ENCODE assay signal across 9 cellular contexts in the genomic region with DNA sequence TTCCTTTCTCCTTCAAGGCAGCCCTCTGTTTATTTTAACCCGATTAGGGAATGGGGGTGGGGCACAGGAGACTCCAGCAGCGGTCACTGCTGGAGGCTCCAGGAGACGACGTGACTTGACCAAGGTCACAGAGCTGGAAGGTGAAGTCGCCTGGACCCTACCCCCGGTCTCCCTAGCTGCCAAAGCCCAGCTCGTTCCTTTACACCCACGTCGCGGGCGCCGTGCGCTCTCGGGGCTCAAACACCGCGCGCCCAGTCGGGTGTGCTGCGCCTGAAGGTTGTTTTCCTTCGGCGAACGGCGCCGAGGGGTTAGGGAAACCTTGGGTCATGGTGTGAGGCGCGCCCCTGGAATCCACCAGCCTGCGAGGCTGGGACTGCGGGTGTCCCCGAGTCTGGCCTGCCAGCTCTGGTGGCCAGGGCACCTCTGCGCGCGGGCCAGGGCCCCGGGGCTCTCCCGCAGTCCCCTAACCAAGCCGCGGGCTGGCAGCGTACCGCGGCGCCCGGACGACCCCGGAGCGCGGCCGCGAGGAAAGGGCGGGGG. TPM values are rescaled to one million over a fixed set of nuclear protein-coding genes. Genes with fewer than 3 reads are reported as not detected.
A peak's percentile ranks its signal among the peaks of the same experiment; 100 is the strongest.
DNase-seq lines count a peak whose midpoint lies in the region; ATAC-seq and TF ChIP-seq lines count a peak whose summit lies in the region.
"Had no signal": no experiment of that assay in that cellular context is flagged by ENCODE, and none has a peak within 500 bp of the region (broad histone marks: within the 10 kb centered on the region; RNA-seq: fewer than 3 reads in every experiment).

No MANE protein-coding gene starts in this region.

- H3K27ac Mint-ChIP-seq in neural progenitor cell, result no peak overlapping the region

- peak overlapping the region; percentile 85 for H3K4me3 Mint-ChIP-seq in neural progenitor cell

- H3F3A ChIP-seq in neural progenitor cell (ENCODE audit: low read depth), result peaks cover 19% of the 10 kb centered on the region

- H3K27ac ChIP-seq in HUES6 (ENCODE audit: low read depth, low read length) (no peak overlapping the region), cingulate gyrus (ENCODE audit: low read depth, low read length) (peak overlapping the region; percentile 29), neural progenitor cell (no peak overlapping the region)

- no peak for ATAC-seq in HG03196 (IDR thresholded peaks at IDR 0.05; ENCODE audit: unreplicated experiment)

- H3K9ac ChIP-seq in HUES6 (ENCODE audit: low read length) (no peak overlapping the region), neural progenitor cell (no peak overlapping the region)

- H3K27me3 ChIP-seq in HUES6 (ENCODE audit: control insufficient read depth, insufficient read depth, low read length) (peaks cover 91% of the 10 kb centered on the region), neural progenitor cell (peaks cover 76% of the 10 kb centered on the region)

- H3K27me3 Mint-ChIP-seq in neural progenitor cell (ENCODE audit: insufficient read depth, low read depth), result peaks cover 66% of the 10 kb centered on the region

- H3K36me3 ChIP-seq in HUES6 (ENCODE audit: control insufficient read depth, insufficient read depth, low read length) (no peaks in the 10 kb centered on the region), neural progenitor cell (no peaks in the 10 kb centered on the region)

- peaks cover 33% of the 10 kb centered on the region for H4K20me1 ChIP-seq in neural progenitor cell (ENCODE audit: low read depth)

- H3K9me3 Mint-ChIP-seq in neural progenitor cell, result peaks cover 4% of the 10 kb centered on the region

- peak overlapping the region; percentile 92 for H2AFZ ChIP-seq in neural progenitor cell (replicated peaks)

- H3K4me1 ChIP-seq in HUES6 (ENCODE audit: control insufficient read depth, insufficient read depth, low read length), result peaks cover 14% of the 10 kb centered on the region
- H3K4me1 ChIP-seq in neural progenitor cell, result peaks cover 25% of the 10 kb centered on the region

- peak overlapping the region; percentile 99 for H3K4me2 ChIP-seq in neural progenitor cell

- peak; percentile 29 for DNase-seq in COR-L47 (lab: John Stamatoyannopoulos, UW)
- DNase-seq in neural progenitor cell (ENCODE audit: low spot score), result peak; percentile 74
- no peak for DNase-seq in HPDE6-E6E7 (ENCODE audit: extremely low spot score)
- no peak for DNase-seq in GM20000 (ENCODE audit: low spot score)
- DNase-seq in NCI-H510A (lab: John Stamatoyannopoulos, UW), result no peak

- H3K4me1 Mint-ChIP-seq in neural progenitor cell, result peaks cover 24% of the 10 kb centered on the region

- H3K79me2 ChIP-seq in neural progenitor cell (ENCODE audit: low read depth), result no peaks in the 10 kb centered on the region

- H3K36me3 Mint-ChIP-seq in neural progenitor cell, result no peaks in the 10 kb centered on the region

- no peaks in the 10 kb centered on the region for H3K9me3 ChIP-seq in HUES6 (ENCODE audit: control insufficient read depth, insufficient read depth, low read depth, low read length)
- H3K9me3 ChIP-seq in neural progenitor cell (ENCODE audit: low read depth), result no peaks in the 10 kb centered on the region

- TF ChIP-seq CTCF in neural progenitor cell (IDR thresholded peaks at IDR 0.05) (no peak), GM20000 (IDR thresholded peaks at IDR 0.05; ENCODE audit: extremely low read depth, missing control alignments) (no peak)

- peak overlapping the region; percentile 78 for H3K4me3 ChIP-seq in HUES6 (ENCODE audit: low read depth, low read length)
- peak overlapping the region; percentile 76 for H3K4me3 ChIP-seq in neural progenitor cell

RNA-seq across cellular contexts. Expression of a gene that starts 0.7 kb away (rescaled TPM):
- 1.2 and 3.6 TPM in 2 replicates for total RNA-seq in neural progenitor cell (ENCODE audit: low replicate concordance)
- total RNA-seq: T-helper 1 cell treated with Interleukin-12 subunit alpha and Interleukin-12 subunit beta and Interleukin-4 antibody, amounts not matched to agents 30 ng/mL and 1 ng/mL, for 36 hours had no signal

Comparison
In these comparisons a context has a peak if more than half of its experiments do, and no peak if none do; other contexts are left out.
1. DNase-seq: peak in COR-L47 (single experiment) and neural progenitor cell (single experiment); none in HPDE6-E6E7 (single experiment), GM20000 (single experiment) and NCI-H510A (single experiment).